8 cellular contexts compared by ENCODE assay signal in genomic region chr15:90930861-90931629, GRCh38. TPM values are rescaled to one million over a fixed set of nuclear protein-coding genes. Genes with fewer than 3 reads are reported as not detected.
DNase-seq lines count a peak whose midpoint lies in the region; ATAC-seq and TF ChIP-seq lines count a peak whose summit lies in the region.

No MANE protein-coding gene starts in this region.

- H3K27ac ChIP-seq in DND-41 (ENCODE audit: low read length): peak overlapping the region; percentile 83

- TF ChIP-seq CTCF in DND-41 (IDR thresholded peaks at IDR 0.05; ENCODE audit: borderline replicate concordance, extremely low read depth, low read length, poor library complexity, severe bottlenecking) (no peak), NB4 (IDR thresholded peaks at IDR 0.05; ENCODE audit: low read depth, low read length) (no peak), chondrocyte (IDR thresholded peaks at IDR 0.05) (no peak)

- no peaks in the 10 kb centered on the region for H3K27me3 Mint-ChIP-seq in chondrocyte (ENCODE audit: low read depth)

- H3K36me3 ChIP-seq in DND-41 (ENCODE audit: insufficient read depth, low read length) (peaks cover under 1% of the 10 kb centered on the region; the same call in 1 of the 2 replicates), neuron (ENCODE audit: insufficient read depth, low read length) (no peaks in the 10 kb centered on the region)

- H3K4me3 ChIP-seq in DND-41 (ENCODE audit: low read depth in 1 of 2, low read length in 2 of 2) (peak overlapping the region; percentile 44 to 78; a peak in 3 of 4 replicates), NB4 (ENCODE audit: low read depth, low read length) (peak overlapping the region; percentile 98), neuron (ENCODE audit: low read length) (peak overlapping the region; percentile 62)

- no peak for TF ChIP-seq POLR2A in NB4 (IDR thresholded peaks at IDR 0.05; ENCODE audit: extremely low read depth, insufficient read length)

- ATAC-seq in DND-41 (ENCODE audit: insufficient read depth, low read depth) (no peak), GM19463 (IDR thresholded peaks at IDR 0.05; ENCODE audit: unreplicated experiment) (no peak)

- peak overlapping the region; percentile 82 for H3K4me2 ChIP-seq in DND-41 (ENCODE audit: insufficient read depth, low read length)

- peak overlapping the region; percentile 68 for H3K9ac ChIP-seq in DND-41 (ENCODE audit: low read depth, low read length)

- H2AFZ ChIP-seq in DND-41 (ENCODE audit: low read depth, low read length) (peak overlapping the region; percentile 73), neuron (ENCODE audit: low read depth, low read length) (no peak overlapping the region)

- no peaks in the 10 kb centered on the region for H3K27me3 ChIP-seq in DND-41 (ENCODE audit: insufficient read depth, low read length, poor library complexity)
- no peaks in the 10 kb centered on the region for H3K27me3 ChIP-seq in neuron (ENCODE audit: insufficient read depth, low read length)

- peak overlapping the region; percentile 28 for H3K4me3 Mint-ChIP-seq in chondrocyte (ENCODE audit: unreplicated experiment)

- H3K9me3 Mint-ChIP-seq in chondrocyte (ENCODE audit: low read depth): no peaks in the 10 kb centered on the region

- H4K20me1 ChIP-seq in DND-41 (ENCODE audit: insufficient read depth, low read length): no peaks in the 10 kb centered on the region

- no peaks in the 10 kb centered on the region for H3K36me3 Mint-ChIP-seq in chondrocyte (ENCODE audit: low read depth)

- H3K4me1 Mint-ChIP-seq in chondrocyte (ENCODE audit: low read depth): peaks cover 24% of the 10 kb centered on the region

- no peak overlapping the region for H3K27ac Mint-ChIP-seq in chondrocyte (ENCODE audit: unreplicated experiment)

- peaks cover 32% of the 10 kb centered on the region for H3K79me2 ChIP-seq in DND-41 (ENCODE audit: insufficient read depth, low read length)

- no peaks in the 10 kb centered on the region for H3K9me3 ChIP-seq in DND-41 (ENCODE audit: insufficient read depth, low read length, severe bottlenecking)
- no peaks in the 10 kb centered on the region for H3K9me3 ChIP-seq in neuron (ENCODE audit: low read length)

- H3K4me1 ChIP-seq in DND-41 (ENCODE audit: insufficient read depth, low read length): peaks cover 57% of the 10 kb centered on the region
- peaks cover 28% of the 10 kb centered on the region for H3K4me1 ChIP-seq in neuron (ENCODE audit: insufficient read depth, low read length)

- no peak for DNase-seq in DND-41
- no peak for DNase-seq in NB4 (ENCODE audit: low read depth)
- no peak for DNase-seq in chondrocyte (ENCODE audit: low spot score)
- no peak for DNase-seq in HuH-7 (ENCODE audit: low spot score)
- no peak for DNase-seq in SHP77 treated with DMSO at 0.1 percent for 48 hours (lab: John Stamatoyannopoulos, UW)
- DNase-seq in NCI-H2196 treated with DMSO at 0.1 percent for 48 hours (lab: John Stamatoyannopoulos, UW; ENCODE audit: unreplicated experiment): no peak

RNA-seq across cellular contexts. Expression of gene HDDC3, which starts 1.3 kb away (rescaled TPM):
- total RNA-seq in chondrocyte: 10.5 to 12.2 TPM (median 10.8 TPM) in 3 replicates

RNA-seq across cellular contexts. Expression of gene UNC45A, which starts 4.0 kb away (rescaled TPM):
- total RNA-seq in chondrocyte: 70.9 to 85.7 TPM (median 73.2 TPM) in 3 replicates

RNA-seq across cellular contexts. Expression of gene RCCD1, which starts 23.6 kb away (rescaled TPM):
- total RNA-seq in chondrocyte: 13.2 to 14.3 TPM (median 14.2 TPM) in 3 replicates

RNA-seq across cellular contexts. Expression of gene MAN2A2, which starts 27.9 kb away (rescaled TPM):
- 49.4 to 57.0 TPM (median 51.4 TPM) in 3 replicates for total RNA-seq in chondrocyte

RNA-seq across cellular contexts. Expression of gene FES, which starts 46.7 kb away (rescaled TPM):
- total RNA-seq in chondrocyte: 2.4 to 2.7 TPM (median 2.4 TPM) in 3 replicates
